Comparison of ENCODE assay signal across 18 cellular contexts in the genomic region with DNA sequence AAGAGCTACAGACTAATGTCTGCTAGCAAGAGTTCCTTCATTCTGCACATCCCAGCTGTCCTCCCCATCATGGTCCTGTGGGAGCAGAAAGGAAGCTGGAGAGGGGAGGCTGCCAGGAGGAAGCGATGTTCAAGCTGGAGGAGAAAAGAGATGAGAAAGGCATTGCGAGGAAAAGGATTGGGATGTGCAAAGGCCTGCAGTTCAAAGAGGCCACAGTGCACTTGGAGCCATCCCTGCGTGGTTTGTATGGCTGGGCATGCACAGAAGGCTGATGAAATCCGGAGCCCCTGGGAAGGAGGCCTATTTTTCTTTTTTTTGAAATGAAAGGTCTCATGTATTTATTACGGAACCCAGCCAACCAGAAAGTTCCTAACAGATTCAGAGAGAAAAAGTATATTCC. TPM values are rescaled to one million over a fixed set of nuclear protein-coding genes. Genes with fewer than 3 reads are reported as not detected.
DNase-seq lines count a peak whose midpoint lies in the region; ATAC-seq, FAIRE-seq and TF ChIP-seq lines count a peak whose summit lies in the region.
"Had no signal": no experiment of that assay in that cellular context is flagged by ENCODE, and none has a peak within 500 bp of the region (broad histone marks: within the 10 kb centered on the region; RNA-seq: fewer than 3 reads in every experiment).

No MANE protein-coding gene starts in this region.

- no peak for TF ChIP-seq RAD21 in A549 (conservative IDR thresholded peaks at IDR 0.05 in 1 of 2, IDR thresholded peaks at IDR 0.05 in 1 of 2)

- H3K9ac ChIP-seq in trophoblast cell (ENCODE audit: low read length), result no peak overlapping the region

- in situ Hi-C loops in Panc1 (cut with HindIII; ENCODE audit: low pct_unique_long_range_greater_than_20kb, low sequenced_read_pairs), result no loop called here

- H3K36me3 ChIP-seq in Panc1 (ENCODE audit: control insufficient read depth, insufficient read depth, low read length) (peaks cover 7% of the 10 kb centered on the region; the same call in 1 of the 2 replicates), trophoblast cell (ENCODE audit: control insufficient read depth in 1 of 2, insufficient read depth in 2 of 2, low read length in 2 of 2) (peaks cover 22 to 24% of the 10 kb centered on the region in 2 experiments)

- peak overlapping the region; percentile 79 for H2AK5ac ChIP-seq in trophoblast cell (ENCODE audit: low read length)

- H3K9me3 Mint-ChIP-seq in immature natural killer cell, result peaks cover under 1 to 8% (median 6%) of the 10 kb centered on the region in 6 donors

- peaks cover 4% of the 10 kb centered on the region; the same call in 2 of the 3 replicates for H3K9me3 ChIP-seq in A549
- H3K9me3 ChIP-seq in Panc1 (ENCODE audit: control insufficient read depth, insufficient read depth, low read depth, low read length), result no peaks in the 10 kb centered on the region; the same call in 1 of the 2 replicates
- H3K9me3 ChIP-seq in trophoblast cell (ENCODE audit: insufficient read depth, low read depth, low read length), result peaks cover 4% of the 10 kb centered on the region
- H3K9me3 ChIP-seq: right lobe of liver had no signal

- ATAC-seq in A549, result no peak
- no peak for ATAC-seq in Panc1
- ATAC-seq: naive thymus-derived CD4-positive, alpha-beta T cell had no signal

- intact Hi-C loops in Panc1 (cut with micrococcal nuclease; ENCODE audit: unreplicated experiment), result no loop called here

- H4K8ac ChIP-seq in trophoblast cell (ENCODE audit: low read depth, low read length), result peak overlapping the region; percentile 57

- H3K4me3 Mint-ChIP-seq in immature natural killer cell, result no peak overlapping the region
- H3K4me3 Mint-ChIP-seq: activated naive CD4-positive, alpha-beta T cell treated with anti-CD3 and anti-CD28 coated beads for 36 hours; naive thymus-derived CD4-positive, alpha-beta T cell had no signal

- H3K79me2 ChIP-seq in trophoblast cell (ENCODE audit: control insufficient read depth, insufficient read depth, low read length, poor library complexity), result peaks cover 4% of the 10 kb centered on the region

- BruUV-seq in Panc1 (replicated peaks; lab: Mats Ljungman, UMichigan), result no TSS peak

- H2AFZ ChIP-seq in trophoblast cell (ENCODE audit: insufficient read depth, low read length, poor library complexity), result peak overlapping the region; percentile 1

- CTCF ChIA-PET in A549 (lab: Yijun Ruan, JAX) (interaction anchor here (0.9 to 31.4 kb wide), 4 partner anchors 9 to 122 kb away, joined by 3 to 356 read pairs (median 6); no protein-coding TSS in a partner anchor), Panc1 (lab: Charles Lee) (interaction anchor here (0.8 kb wide), 1 partner anchor 24 kb away, joined by 3 read pairs; no protein-coding TSS in a partner anchor)

- H3K4me1 Mint-ChIP-seq in immature natural killer cell, result no peaks in the 10 kb centered on the region

- TF ChIP-seq EP300 in A549 (IDR thresholded peaks at IDR 0.05), result no peak

- WGBS in A549 (ENCODE audit: missing lambda C conversion rate), result 96% methylated on average over 5 of the region's 5 CpGs
- no CpG with 5 or more reads among the region's 5 CpGs for whole genome bisulfite sequencing in trophoblast cell (ENCODE audit: extremely low coverage, insufficient coverage, insufficient read length)

- peak overlapping the region; percentile 61 for H3K4ac ChIP-seq in trophoblast cell (ENCODE audit: low read depth, low read length)

- DNase-seq in A549 (ENCODE audit: low read depth in 1 of 2, low spot score in 1 of 2) (no peak), Panc1 (ENCODE audit: low read depth, low spot score) (no peak), fibroblast of peridontal ligament (ENCODE audit: extremely low read depth) (peak; percentile 73), trophoblast cell (no peak), NCI-H345 (lab: John Stamatoyannopoulos, UW) (no peak), COLO829 (ENCODE audit: low spot score) (no peak), immature natural killer cell (no peak), GM12891 (ENCODE audit: insufficient read length, low spot score) (no peak)
- DNase-seq: activated naive CD4-positive, alpha-beta T cell treated with anti-CD3 and anti-CD28 coated beads for 36 hours; central memory CD4-positive, alpha-beta T cell; head of caudate nucleus; naive thymus-derived CD4-positive, alpha-beta T cell; NCI-H2107; NK-92 treated with Interleukin-12 subunit alpha and Interleukin-12 subunit beta, amount 100 ng/mL, for 24 hours; right lobe of liver; stimulated activated naive CD4-positive, alpha-beta T cell had no signal

- peak overlapping the region; percentile 81 for H2BK5ac ChIP-seq in trophoblast cell (ENCODE audit: low read depth, low read length, poor library complexity)

- H3K23ac ChIP-seq in trophoblast cell (ENCODE audit: low read length), result no peak overlapping the region

- H4K12ac ChIP-seq in trophoblast cell (ENCODE audit: low read depth, low read length), result no peak overlapping the region

- H2BK12ac ChIP-seq in trophoblast cell (ENCODE audit: low read length), result peak overlapping the region; percentile 88

- H3K27me3 ChIP-seq in Panc1 (ENCODE audit: control insufficient read depth, insufficient read depth, low read length), result no peaks in the 10 kb centered on the region
- H3K27me3 ChIP-seq in trophoblast cell (ENCODE audit: insufficient read depth, low read length), result no peaks in the 10 kb centered on the region
- H3K27me3 ChIP-seq: MG63, right lobe of liver had no signal

- peak overlapping the region; percentile 90 for H4K91ac ChIP-seq in trophoblast cell (ENCODE audit: low read depth, low read length)

- POLR2A ChIA-PET in A549 (lab: Yijun Ruan, JAX) (interaction anchor here (1.0 to 5.2 kb wide), 4 partner anchors 13 to 37 kb away, joined by 4 to 38 read pairs (median 18); no protein-coding TSS in a partner anchor), Panc1 (lab: Charles Lee) (no interaction called here)

- FAIRE-seq in A549 (lab: Jason Lieb, UNC), result no peak
- FAIRE-seq in GM12891 (lab: Jason Lieb, UNC), result no peak

- H3K79me1 ChIP-seq in trophoblast cell (ENCODE audit: low read length), result peaks cover 40% of the 10 kb centered on the region

- H3K27ac Mint-ChIP-seq in immature natural killer cell, result no peak overlapping the region
- H3K27ac Mint-ChIP-seq: activated naive CD4-positive, alpha-beta T cell treated with anti-CD3 and anti-CD28 coated beads for 36 hours had no signal

- H3K4me1 ChIP-seq in A549 (peaks cover 57% of the 10 kb centered on the region), Panc1 (ENCODE audit: control insufficient read depth, insufficient read depth, low read length) (peaks cover 52% of the 10 kb centered on the region), trophoblast cell (ENCODE audit: control insufficient read depth in 1 of 2, insufficient read depth in 2 of 2, low read length in 2 of 2) (peaks cover 22 to 36% of the 10 kb centered on the region in 2 experiments)

- H3K36me3 Mint-ChIP-seq in immature natural killer cell, result no peaks in the 10 kb centered on the region

- H3K4me2 ChIP-seq in A549 (peak overlapping the region; percentile 32; the same call in 1 of the 3 replicates), trophoblast cell (ENCODE audit: low read length) (no peak overlapping the region)

- H3K4me3 ChIP-seq in A549 (no peak overlapping the region), Panc1 (ENCODE audit: low read depth in 2 of 2, low read length in 2 of 2) (no peak overlapping the region), trophoblast cell (ENCODE audit: low read depth, low read length) (no peak overlapping the region)
- H3K4me3 ChIP-seq: MG63, right lobe of liver had no signal

- H3K14ac ChIP-seq in trophoblast cell (ENCODE audit: low read length), result peak overlapping the region; percentile 87

- H3K27ac ChIP-seq in A549 (peak overlapping the region; percentile 87 to 100), Panc1 (ENCODE audit: low read length) (peak overlapping the region; percentile 96), trophoblast cell (ENCODE audit: low read depth, low read length) (peak overlapping the region; percentile 87)

- TF ChIP-seq POLR2A in A549 (IDR thresholded peaks at IDR 0.05; ENCODE audit: low read length) (no peak), GM12891 (IDR thresholded peaks at IDR 0.05; ENCODE audit: low read depth, low read length) (no peak)

- peak overlapping the region; percentile 74 for H2BK120ac ChIP-seq in trophoblast cell (ENCODE audit: insufficient read depth, low read length, poor library complexity)

- H3K18ac ChIP-seq in trophoblast cell (ENCODE audit: low read length), result peak overlapping the region; percentile 92

- H3K27me3 Mint-ChIP-seq in immature natural killer cell (ENCODE audit: low read depth in 3 of 3), result peaks cover 0 to 1% (median 0%) of the 10 kb centered on the region in 3 donors

- no peak for TF ChIP-seq CTCF in A549 (IDR thresholded peaks at IDR 0.05)
- TF ChIP-seq CTCF in Panc1 (IDR thresholded peaks at IDR 0.05), result no peak

TF ChIP-seq in A549, 52 proteins besides CTCF, POLR2A, EP300 and RAD21 (continues in another document):
- no peak for TF ChIP-seq HOXA7 (CRISPR knock-in tag; IDR thresholded peaks at IDR 0.05)

TF ChIP-seq in GM12891, 5 proteins besides CTCF, POLR2A, EP300 and RAD21:
- no peak for TF ChIP-seq PAX5 (IDR thresholded peaks at IDR 0.05; ENCODE audit: insufficient read depth, low read length, severe bottlenecking)
- no peak for TF ChIP-seq POU2F2 (IDR thresholded peaks at IDR 0.05; ENCODE audit: low read depth, low read length)
- no peak for TF ChIP-seq TAF1 (IDR thresholded peaks at IDR 0.05; ENCODE audit: low read depth, low read length)
- no peak for TF ChIP-seq SPI1 (IDR thresholded peaks at IDR 0.05; ENCODE audit: low read depth, low read length)

RNA-seq across cellular contexts. Expression of a gene that starts 22.8 kb away (rescaled TPM):
- polyA plus RNA-seq in A549 (2011; rRNA removed), result 36.3 and 44.1 TPM in 2 replicates
- polyA plus RNA-seq in A549 (2012; cell fraction: cytosol; rRNA removed), result 70.4 and 95.3 TPM in 2 replicates
- polyA plus RNA-seq in A549 (2012; cell fraction: nucleus; rRNA removed), result 144 and 160 TPM in 2 replicates
- polyA plus RNA-seq in A549 (2017; fragmentation: RNase III; extraction: RNeasy Plus Mini Kit Qiagen cat#74134 plus additional on column Dnase treatment), result 40.7 to 49.4 TPM (median 41.1 TPM) in 3 replicates
- 48.6 and 69.1 TPM in 2 replicates for polyA minus RNA-seq in A549 (2011; rRNA and poly(A)+ RNA removed)
- total RNA-seq in Panc1 (2021; ENCODE audit: unreplicated experiment), result 146 TPM
- 73.2 TPM for polyA plus RNA-seq in Panc1 (2012; ENCODE audit: insufficient read length)
- 83.2 and 85.9 TPM in 2 replicates for polyA plus RNA-seq in trophoblast cell (2013)
- not detected for polyA plus RNA-seq in immature natural killer cell
- 0.01 TPM for polyA plus RNA-seq in GM12891 (2012; ENCODE audit: low read depth, missing spikeins)
- total RNA-seq: activated CD8-positive, alpha-beta memory T cell treated with anti-CD3 and anti-CD28 coated beads for 36 hours; naive thymus-derived CD4-positive, alpha-beta T cell had no signal

Comparison
In these comparisons a context has a peak if more than half of its experiments do, and no peak if none do; other contexts are left out.
1. RNA of a gene that starts 22.8 kb away (polyA plus RNA-seq): 36.3 to 160 TPM in A549; not detected in immature natural killer cell; every median in the first group is over 10 times any median in the second.
2. Peak in every context shown above with its lines, with median percentiles within 50 percentile points of each other: H3K27ac ChIP-seq.